28 cellular contexts compared by ENCODE assay signal in genomic region chr20:4439461-4439860, GRCh38.
"Had no signal": no experiment of that assay in that cellular context is flagged by ENCODE, and none has a peak within 500 bp of the region (broad histone marks: within the 10 kb centered on the region; RNA-seq: fewer than 3 reads in every experiment).

No MANE protein-coding gene starts in this region.

- DNase-seq: activated CD4-positive, alpha-beta memory T cell treated with anti-CD3 and anti-CD28 coated beads, Interleukin-2, amount 10 ng/mL, durations not matched to agents 7 days and 5 days; activated CD4-positive, alpha-beta T cell treated with anti-CD3 and anti-CD28 coated beads for 1 hour; activated CD4-positive, alpha-beta T cell treated with anti-CD3 and anti-CD28 coated beads, Interleukin-2, amount 10 ng/mL, durations not matched to agents 7 days and 5 days; activated CD8-positive, alpha-beta memory T cell treated with anti-CD3 and anti-CD28 coated beads, Interleukin-2, amount 50 U/mL, for 48 hours; activated gamma-delta T cell treated with Interleukin-2 at 50 U/mL for 16 hours; activated naive CD4-positive, alpha-beta T cell treated with anti-CD3 and anti-CD28 coated beads, Interleukin-2, amount 50 U/mL, for 16 hours; activated T-cell treated with anti-CD3 and anti-CD28 coated beads, Interleukin-2, amount 50 U/mL, for 24 hours; amniotic stem cell; central memory CD4-positive, alpha-beta T cell; endodermal cell; glutamatergic neuron; islet precursor cell; left ventricle myocardium inferior; mucosa of descending colon; ovary; right lobe of liver; stimulated activated CD4-positive, alpha-beta T cell treated with anti-CD3 and anti-CD28 coated beads, Interleukin-2, amount 100 ng/mL, for 48 hours; stimulated activated naive CD4-positive, alpha-beta T cell treated with Interleukin-2 at 50 U/mL for 16 hours; T-helper 17 cell; T1000 had no signal

- H3K4me3 Mint-ChIP-seq: activated CD4-positive, alpha-beta memory T cell treated with anti-CD3 and anti-CD28 coated beads, Interleukin-2, amount 10 ng/mL, durations not matched to agents 7 days and 5 days; activated CD4-positive, alpha-beta T cell treated with anti-CD3 and anti-CD28 coated beads, Interleukin-2, amount 10 ng/mL, durations not matched to agents 7 days and 5 days; activated T-cell treated with anti-CD3 and anti-CD28 coated beads, Interleukin-2, amount 50 U/mL, for 24 hours; activated T-helper 17 cell treated with anti-CD3 and anti-CD28 coated beads, Interleukin-2, amount 50 U/mL, for 72 hours; dendritic cell treated with granulocyte-macrophage colony-stimulating factor and Interleukin-4, amounts not matched to agents 40 ng/mL and 50 ng/mL, for 4 days; endodermal cell; nephron; T-helper 17 cell had no signal

- H3K27ac ChIP-seq: breast epithelium, left ventricle myocardium inferior, neutrophil, ovary, right lobe of liver, tibial nerve had no signal

- H3K4me1 ChIP-seq: breast epithelium, left ventricle myocardium inferior, tibial nerve had no signal

- H3K9me3 ChIP-seq: breast epithelium, left ventricle myocardium inferior, mucosa of descending colon, neutrophil, ovary, right lobe of liver, tibial nerve had no signal

- H3K27ac Mint-ChIP-seq: activated CD4-positive, alpha-beta memory T cell treated with anti-CD3 and anti-CD28 coated beads, Interleukin-2, amount 10 ng/mL, durations not matched to agents 7 days and 5 days; activated CD4-positive, alpha-beta T cell treated with anti-CD3 and anti-CD28 coated beads, Interleukin-2, amount 10 ng/mL, durations not matched to agents 7 days and 5 days; activated T-cell treated with anti-CD3 and anti-CD28 coated beads, Interleukin-2, amount 50 U/mL, for 24 hours; activated T-helper 17 cell treated with anti-CD3 and anti-CD28 coated beads, Interleukin-2, amount 50 U/mL, for 72 hours; dendritic cell treated with granulocyte-macrophage colony-stimulating factor and Interleukin-4, amounts not matched to agents 40 ng/mL and 50 ng/mL, for 4 days; endodermal cell; nephron; progenitor cell of endocrine pancreas; T-helper 17 cell had no signal

- H3K9me3 Mint-ChIP-seq: activated CD4-positive, alpha-beta memory T cell treated with anti-CD3 and anti-CD28 coated beads, Interleukin-2, amount 10 ng/mL, durations not matched to agents 7 days and 5 days; activated CD4-positive, alpha-beta T cell treated with anti-CD3 and anti-CD28 coated beads, Interleukin-2, amount 10 ng/mL, durations not matched to agents 7 days and 5 days; activated T-cell treated with anti-CD3 and anti-CD28 coated beads, Interleukin-2, amount 50 U/mL, for 24 hours; activated T-helper 17 cell treated with anti-CD3 and anti-CD28 coated beads, Interleukin-2, amount 50 U/mL, for 72 hours; dendritic cell treated with granulocyte-macrophage colony-stimulating factor and Interleukin-4, amounts not matched to agents 40 ng/mL and 50 ng/mL, for 4 days; endodermal cell; nephron had no signal

- H3K4me1 Mint-ChIP-seq: activated CD4-positive, alpha-beta memory T cell treated with anti-CD3 and anti-CD28 coated beads, Interleukin-2, amount 10 ng/mL, durations not matched to agents 7 days and 5 days; activated CD4-positive, alpha-beta T cell treated with anti-CD3 and anti-CD28 coated beads, Interleukin-2, amount 10 ng/mL, durations not matched to agents 7 days and 5 days; activated T-helper 17 cell treated with anti-CD3 and anti-CD28 coated beads, Interleukin-2, amount 50 U/mL, for 72 hours; endodermal cell; T-helper 17 cell had no signal

- ATAC-seq: activated T-helper 17 cell treated with anti-CD3 and anti-CD28 coated beads, Interleukin-2, amount 50 U/mL, for 72 hours; esophagus mucosa; mucosa of descending colon; right lobe of liver; T-helper 17 cell had no signal

- H3K27me3 Mint-ChIP-seq: progenitor cell of endocrine pancreas had no signal

- H3K36me3 ChIP-seq: breast epithelium, left ventricle myocardium inferior, neutrophil, ovary, right lobe of liver, tibial nerve had no signal

- H3K4me3 ChIP-seq: breast epithelium, left ventricle myocardium inferior, mucosa of descending colon, ovary, right lobe of liver, tibial nerve had no signal

- H3K27me3 ChIP-seq: breast epithelium, neutrophil, ovary, right lobe of liver, tibial nerve had no signal
